In the genomic region with DNA sequence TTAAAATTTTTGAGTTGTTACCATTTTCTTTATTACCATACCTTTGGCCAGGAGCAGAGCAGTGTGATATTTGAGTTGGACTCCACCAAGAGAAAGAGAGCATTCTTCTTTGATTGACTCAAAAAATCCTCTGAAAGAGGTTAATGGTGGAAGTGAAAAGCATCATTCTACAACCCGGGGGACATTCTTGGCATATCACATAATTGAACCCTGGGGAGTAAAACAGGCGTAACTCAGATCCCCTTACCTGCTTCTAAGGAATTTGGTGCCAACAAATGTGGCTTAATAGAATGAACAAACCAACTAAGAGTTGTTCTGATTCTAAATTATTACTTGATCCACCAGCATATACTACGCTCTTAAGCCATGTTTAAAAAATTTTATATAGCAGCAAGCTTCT, we compare ENCODE assay signal across 2 cellular contexts.
TF ChIP-seq lines count a peak whose summit lies in the region.

No MANE protein-coding gene starts in this region.

TF ChIP-seq in GM23338, 12 proteins besides CTCF, POLR2A, EP300 and RAD21 (continues in another document):
- TF ChIP-seq, protein P1, sequence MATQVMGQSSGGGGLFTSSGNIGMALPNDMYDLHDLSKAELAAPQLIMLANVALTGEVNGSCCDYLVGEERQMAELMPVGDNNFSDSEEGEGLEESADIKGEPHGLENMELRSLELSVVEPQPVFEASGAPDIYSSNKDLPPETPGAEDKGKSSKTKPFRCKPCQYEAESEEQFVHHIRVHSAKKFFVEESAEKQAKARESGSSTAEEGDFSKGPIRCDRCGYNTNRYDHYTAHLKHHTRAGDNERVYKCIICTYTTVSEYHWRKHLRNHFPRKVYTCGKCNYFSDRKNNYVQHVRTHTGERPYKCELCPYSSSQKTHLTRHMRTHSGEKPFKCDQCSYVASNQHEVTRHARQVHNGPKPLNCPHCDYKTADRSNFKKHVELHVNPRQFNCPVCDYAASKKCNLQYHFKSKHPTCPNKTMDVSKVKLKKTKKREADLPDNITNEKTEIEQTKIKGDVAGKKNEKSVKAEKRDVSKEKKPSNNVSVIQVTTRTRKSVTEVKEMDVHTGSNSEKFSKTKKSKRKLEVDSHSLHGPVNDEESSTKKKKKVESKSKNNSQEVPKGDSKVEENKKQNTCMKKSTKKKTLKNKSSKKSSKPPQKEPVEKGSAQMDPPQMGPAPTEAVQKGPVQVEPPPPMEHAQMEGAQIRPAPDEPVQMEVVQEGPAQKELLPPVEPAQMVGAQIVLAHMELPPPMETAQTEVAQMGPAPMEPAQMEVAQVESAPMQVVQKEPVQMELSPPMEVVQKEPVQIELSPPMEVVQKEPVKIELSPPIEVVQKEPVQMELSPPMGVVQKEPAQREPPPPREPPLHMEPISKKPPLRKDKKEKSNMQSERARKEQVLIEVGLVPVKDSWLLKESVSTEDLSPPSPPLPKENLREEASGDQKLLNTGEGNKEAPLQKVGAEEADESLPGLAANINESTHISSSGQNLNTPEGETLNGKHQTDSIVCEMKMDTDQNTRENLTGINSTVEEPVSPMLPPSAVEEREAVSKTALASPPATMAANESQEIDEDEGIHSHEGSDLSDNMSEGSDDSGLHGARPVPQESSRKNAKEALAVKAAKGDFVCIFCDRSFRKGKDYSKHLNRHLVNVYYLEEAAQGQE (IDR thresholded peaks at IDR 0.05; ENCODE audit: unreplicated experiment), result no peak
- no peak for TF ChIP-seq POLR2AphosphoS5 (IDR thresholded peaks at IDR 0.05; ENCODE audit: low read depth)
- TF ChIP-seq EZH2 (IDR thresholded peaks at IDR 0.05; ENCODE audit: low read depth, unreplicated experiment), result no peak
- TF ChIP-seq, protein P2, sequence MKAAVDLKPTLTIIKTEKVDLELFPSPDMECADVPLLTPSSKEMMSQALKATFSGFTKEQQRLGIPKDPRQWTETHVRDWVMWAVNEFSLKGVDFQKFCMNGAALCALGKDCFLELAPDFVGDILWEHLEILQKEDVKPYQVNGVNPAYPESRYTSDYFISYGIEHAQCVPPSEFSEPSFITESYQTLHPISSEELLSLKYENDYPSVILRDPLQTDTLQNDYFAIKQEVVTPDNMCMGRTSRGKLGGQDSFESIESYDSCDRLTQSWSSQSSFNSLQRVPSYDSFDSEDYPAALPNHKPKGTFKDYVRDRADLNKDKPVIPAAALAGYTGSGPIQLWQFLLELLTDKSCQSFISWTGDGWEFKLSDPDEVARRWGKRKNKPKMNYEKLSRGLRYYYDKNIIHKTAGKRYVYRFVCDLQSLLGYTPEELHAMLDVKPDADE (IDR thresholded peaks at IDR 0.05), result no peak
- no peak for TF ChIP-seq EZH2phosphoT487 (IDR thresholded peaks at IDR 0.05; ENCODE audit: unreplicated experiment)
- TF ChIP-seq JUNB (IDR thresholded peaks at IDR 0.05; ENCODE audit: unreplicated experiment), result no peak
- no peak for TF ChIP-seq ZNF331 (CRISPR knock-in tag; IDR thresholded peaks at IDR 0.05; ENCODE audit: low read depth)
- no peak for TF ChIP-seq ZNF114 (CRISPR knock-in tag; IDR thresholded peaks at IDR 0.05)
- no peak for TF ChIP-seq NANOG (IDR thresholded peaks at IDR 0.05; ENCODE audit: borderline replicate concordance)
- no peak for TF ChIP-seq CREB1 (CRISPR knock-in tag; IDR thresholded peaks at IDR 0.05; ENCODE audit: low read depth)
- no peak for TF ChIP-seq STAT1 (IDR thresholded peaks at IDR 0.05; ENCODE audit: unreplicated experiment)

TF ChIP-seq in Ishikawa, 13 proteins besides CTCF, POLR2A, EP300 and RAD21 (continued from another document):
- TF ChIP-seq, protein P1 (IDR thresholded peaks at IDR 0.05; ENCODE audit: low read depth), result no peak
- TF ChIP-seq, protein P3, sequence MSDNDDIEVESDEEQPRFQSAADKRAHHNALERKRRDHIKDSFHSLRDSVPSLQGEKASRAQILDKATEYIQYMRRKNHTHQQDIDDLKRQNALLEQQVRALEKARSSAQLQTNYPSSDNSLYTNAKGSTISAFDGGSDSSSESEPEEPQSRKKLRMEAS (IDR thresholded peaks at IDR 0.05), result no peak
- no peak for TF ChIP-seq FOXM1 (IDR thresholded peaks at IDR 0.05; ENCODE audit: borderline replicate concordance, low read depth)
- no peak for TF ChIP-seq EGR1 (IDR thresholded peaks at IDR 0.05)
- TF ChIP-seq ZBTB7A (IDR thresholded peaks at IDR 0.05; ENCODE audit: low read depth), result no peak
- TF ChIP-seq, protein P4, sequence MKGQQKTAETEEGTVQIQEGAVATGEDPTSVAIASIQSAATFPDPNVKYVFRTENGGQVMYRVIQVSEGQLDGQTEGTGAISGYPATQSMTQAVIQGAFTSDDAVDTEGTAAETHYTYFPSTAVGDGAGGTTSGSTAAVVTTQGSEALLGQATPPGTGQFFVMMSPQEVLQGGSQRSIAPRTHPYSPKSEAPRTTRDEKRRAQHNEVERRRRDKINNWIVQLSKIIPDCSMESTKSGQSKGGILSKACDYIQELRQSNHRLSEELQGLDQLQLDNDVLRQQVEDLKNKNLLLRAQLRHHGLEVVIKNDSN (IDR thresholded peaks at IDR 0.05), result no peak
- no peak for TF ChIP-seq CEBPB (IDR thresholded peaks at IDR 0.05)
- no peak for TF ChIP-seq CREB1 (IDR thresholded peaks at IDR 0.05; ENCODE audit: low read depth)
TF ChIP-seq in Ishikawa: peak in this region for 2.
